Comparison of ENCODE assay signal across 26 cellular contexts in the genomic region with DNA sequence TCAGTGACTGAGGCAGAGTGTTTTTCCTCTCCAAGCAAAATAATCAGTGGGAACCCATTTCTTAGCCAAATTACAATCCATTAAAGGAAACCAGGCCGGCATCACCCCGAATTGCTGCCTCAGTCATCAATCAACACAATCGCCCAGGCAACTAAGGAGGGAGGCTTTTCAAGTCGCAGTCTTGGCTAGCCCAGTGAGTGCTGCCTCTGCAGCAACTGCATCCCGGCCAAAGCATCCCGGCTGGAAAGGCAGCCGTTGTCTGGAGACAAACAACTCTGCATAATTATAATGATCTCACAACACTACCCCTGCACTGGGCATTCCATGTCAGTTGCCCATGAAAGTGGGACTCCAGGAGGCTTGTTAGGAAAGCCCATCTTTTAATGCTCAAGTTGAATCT.
DNase-seq lines count a peak whose midpoint lies in the region; ATAC-seq lines count a peak whose summit lies in the region.
"Had no signal": no experiment of that assay in that cellular context is flagged by ENCODE, and none has a peak within 500 bp of the region (broad histone marks: within the 10 kb centered on the region; RNA-seq: fewer than 3 reads in every experiment).

No MANE protein-coding gene starts in this region.

- DNase-seq in NCI-H69 (lab: John Stamatoyannopoulos, UW): peak; percentile 67
- DNase-seq in ecto neural progenitor cell (ENCODE audit: low spot score): peak; percentile 54
- peak; percentile 53 for DNase-seq in midbrain (lab: John Stamatoyannopoulos, UW)
- DNase-seq in superior temporal gyrus (ENCODE audit: extremely low spot score): peak; percentile 40
- DNase-seq in iPS-NIHi11 (ENCODE audit: low spot score): no peak
- no peak for DNase-seq in SIG-M5 treated with dmso at 0.1 percent for 504 hours (lab: John Stamatoyannopoulos, UW; ENCODE audit: unreplicated experiment)
- DNase-seq in NCI-H2171 treated with DMSO at 0.1 percent for 48 hours (lab: John Stamatoyannopoulos, UW): no peak
- DNase-seq: activated CD4-positive, alpha-beta T cell treated with anti-CD3 and anti-CD28 coated beads, Interleukin-2, amount 10 ng/mL, durations not matched to agents 24 days and 14 days; activated naive CD4-positive, alpha-beta T cell; activated T-cell treated with anti-CD3 and anti-CD28 coated beads, Interleukin-2, amount 50 U/mL, for 4 hours; COR-L47; esophagus squamous epithelium; naive thymus-derived CD4-positive, alpha-beta T cell; NCI-H1105 treated with DMSO at 0.1 percent for 48 hours; NCI-H2081 treated with DMSO at 0.1 percent for 48 hours; NCI-H510A; Peyer's patch; right lobe of liver; SHP77 treated with DMSO at 0.1 percent for 48 hours; stimulated activated CD4-positive, alpha-beta T cell treated with anti-CD3 and anti-CD28 coated beads, Interleukin-12 subunit alpha, Interleukin-12 subunit beta, amount 100 ng/mL, for 4 hours; stimulated activated CD4-positive, alpha-beta T cell treated with anti-CD3 and anti-CD28 coated beads, Interleukin-4, amount 100 ng/mL, for 24 hours; T1000; uterus; WERI-Rb-1 had no signal

- no peak for ATAC-seq in HG02884 (IDR thresholded peaks at IDR 0.05; ENCODE audit: unreplicated experiment)
- ATAC-seq: activated T-cell treated with anti-CD3 and anti-CD28 coated beads, Interleukin-2, amount 50 U/mL, for 4 hours; naive thymus-derived CD4-positive, alpha-beta T cell; right lobe of liver; stimulated activated effector memory CD8-positive, alpha-beta T cell treated with anti-CD3 and anti-CD28 coated beads, Interleukin-12 subunit alpha, Interleukin-12 subunit beta, amount 100 ng/mL, for 72 hours had no signal

Comparison
In these comparisons a context has a peak if more than half of its experiments do, and no peak if none do; other contexts are left out.
1. DNase-seq: peak in NCI-H69 (single experiment), ecto neural progenitor cell (single experiment), midbrain (single experiment) and superior temporal gyrus (single experiment); none in iPS-NIHi11 (single experiment), SIG-M5 treated with dmso at 0.1 percent for 504 hours (single experiment) and NCI-H2171 treated with DMSO at 0.1 percent for 48 hours (single experiment).